Comparison of ENCODE assay signal across 13 cellular contexts in the genomic region with DNA sequence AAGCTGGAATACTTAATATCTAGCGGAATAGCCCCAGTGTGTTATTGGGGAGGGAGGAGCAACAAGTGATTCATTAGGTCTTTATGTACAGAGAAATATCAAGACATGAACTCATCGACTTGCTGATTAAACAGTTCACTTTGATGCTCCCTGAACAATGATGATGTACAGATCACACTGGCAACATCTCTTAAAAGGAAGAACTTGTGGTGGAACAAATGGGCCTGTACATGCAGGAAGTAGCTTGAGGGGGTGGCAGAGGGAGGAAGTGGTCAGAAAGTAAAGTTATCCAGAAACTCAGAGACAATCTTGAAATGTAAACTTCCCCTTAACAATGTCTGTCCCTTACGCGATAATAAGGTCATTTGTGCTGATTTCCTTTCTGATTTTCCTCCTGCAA.
A peak's percentile ranks its signal among the peaks of the same experiment; 100 is the strongest.
DNase-seq lines count a peak whose midpoint lies in the region; ATAC-seq and TF ChIP-seq lines count a peak whose summit lies in the region.
"Had no signal": no experiment of that assay in that cellular context is flagged by ENCODE, and none has a peak within 500 bp of the region (broad histone marks: within the 10 kb centered on the region; RNA-seq: fewer than 3 reads in every experiment).

No MANE protein-coding gene starts in this region.

- H3K4me1 ChIP-seq in right lobe of liver, result no peaks in the 10 kb centered on the region
- H3K4me1 ChIP-seq: SJSA1 had no signal

- TF ChIP-seq POLR2A in right lobe of liver (IDR thresholded peaks at IDR 0.05), result no peak

- H3K9me3 Mint-ChIP-seq in naive thymus-derived CD8-positive, alpha-beta T cell, result no peaks in the 10 kb centered on the region

- H3K4me3 ChIP-seq in right lobe of liver, result no peak overlapping the region
- H3K4me3 ChIP-seq: SJSA1 had no signal

- POLR2A ChIA-PET in naive thymus-derived CD8-positive, alpha-beta T cell (lab: Charles Lee), result no interaction called here

- peak overlapping the region in 6 of 10 donors; percentile 25 to 90 (median 53) for H3K27ac Mint-ChIP-seq in naive thymus-derived CD8-positive, alpha-beta T cell

- H3K4me3 Mint-ChIP-seq in naive thymus-derived CD8-positive, alpha-beta T cell, result peak overlapping the region in 8 of 10 donors; percentile 20 to 76 (median 52)

- H3K27ac ChIP-seq in right lobe of liver, result no peak overlapping the region
- H3K27ac ChIP-seq: SJSA1 had no signal

- intact Hi-C loops in right lobe of liver (cut with DNase I), result no loop called here

- no peaks in the 10 kb centered on the region for H3K27me3 ChIP-seq in right lobe of liver
- H3K27me3 ChIP-seq: SJSA1 had no signal

- ATAC-seq in HG02943 (IDR thresholded peaks at IDR 0.05; ENCODE audit: low read depth, unreplicated experiment) (peak; percentile 80), HG03280 (IDR thresholded peaks at IDR 0.05; ENCODE audit: unreplicated experiment) (no peak), right lobe of liver (no peak)
- peak; percentile 50 to 89 for ATAC-seq in naive thymus-derived CD8-positive, alpha-beta T cell

- no peaks in the 10 kb centered on the region for H3K36me3 Mint-ChIP-seq in naive thymus-derived CD8-positive, alpha-beta T cell

- H3K36me3 ChIP-seq in right lobe of liver, result no peaks in the 10 kb centered on the region
- H3K36me3 ChIP-seq: SJSA1 had no signal

- no peaks in the 10 kb centered on the region for H3K9me3 ChIP-seq in right lobe of liver
- H3K9me3 ChIP-seq: SJSA1 had no signal

- WGBS in right lobe of liver (ENCODE audit: insufficient coverage, low coverage, low lambda C conversion rate, missing lambda C conversion rate), result 43% methylated on average over 4 of the region's 4 CpGs

- peak; percentile 33 for DNase-seq in SIG-M5 treated with dmso at 0.1 percent for 504 hours (lab: John Stamatoyannopoulos, UW; ENCODE audit: unreplicated experiment)
- DNase-seq in SIG-M5 (lab: John Stamatoyannopoulos, UW), result no peak
- peak; percentile 88 for DNase-seq in SKM-1 treated with dmso at 0.1 percent for 144 hours (lab: John Stamatoyannopoulos, UW; ENCODE audit: unreplicated experiment)
- peak in 5 of 10 donors; percentile 5 to 62 (median 18) for DNase-seq in naive thymus-derived CD8-positive, alpha-beta T cell
- no peak for DNase-seq in activated gamma-delta T cell treated with Interleukin-2 at 50 U/mL for 16 hours
- DNase-seq in right lobe of liver, result no peak
- DNase-seq: DND-41; kidney; NCI-H2171 treated with DMSO at 0.1 percent for 48 hours; stimulated activated naive CD4-positive, alpha-beta T cell treated with Interleukin-2 at 50 U/mL for 16 hours had no signal

- H3K4me1 Mint-ChIP-seq in naive thymus-derived CD8-positive, alpha-beta T cell, result peaks cover 8 to 25% (median 20%) of the 10 kb centered on the region in 4 donors

- TF ChIP-seq CTCF in right lobe of liver (IDR thresholded peaks at IDR 0.05), result no peak

- H3K27me3 Mint-ChIP-seq in naive thymus-derived CD8-positive, alpha-beta T cell, result peaks cover 0 to under 1% (median 0%) of the 10 kb centered on the region in 5 donors

Comparison
In these comparisons a context has a peak if more than half of its experiments do, and no peak if none do; other contexts are left out.
1. DNase-seq: peak in SIG-M5 treated with dmso at 0.1 percent for 504 hours (single experiment) and SKM-1 treated with dmso at 0.1 percent for 144 hours (single experiment); none in SIG-M5 (single experiment), activated gamma-delta T cell treated with Interleukin-2 at 50 U/mL for 16 hours (single experiment) and right lobe of liver (0 of 3).
2. ATAC-seq: peak in HG02943 (single experiment) and naive thymus-derived CD8-positive, alpha-beta T cell (2 of 2); none in HG03280 (single experiment) and right lobe of liver (0 of 4).